Comparison of ENCODE assay signal across 9 cellular contexts in the genomic region with DNA sequence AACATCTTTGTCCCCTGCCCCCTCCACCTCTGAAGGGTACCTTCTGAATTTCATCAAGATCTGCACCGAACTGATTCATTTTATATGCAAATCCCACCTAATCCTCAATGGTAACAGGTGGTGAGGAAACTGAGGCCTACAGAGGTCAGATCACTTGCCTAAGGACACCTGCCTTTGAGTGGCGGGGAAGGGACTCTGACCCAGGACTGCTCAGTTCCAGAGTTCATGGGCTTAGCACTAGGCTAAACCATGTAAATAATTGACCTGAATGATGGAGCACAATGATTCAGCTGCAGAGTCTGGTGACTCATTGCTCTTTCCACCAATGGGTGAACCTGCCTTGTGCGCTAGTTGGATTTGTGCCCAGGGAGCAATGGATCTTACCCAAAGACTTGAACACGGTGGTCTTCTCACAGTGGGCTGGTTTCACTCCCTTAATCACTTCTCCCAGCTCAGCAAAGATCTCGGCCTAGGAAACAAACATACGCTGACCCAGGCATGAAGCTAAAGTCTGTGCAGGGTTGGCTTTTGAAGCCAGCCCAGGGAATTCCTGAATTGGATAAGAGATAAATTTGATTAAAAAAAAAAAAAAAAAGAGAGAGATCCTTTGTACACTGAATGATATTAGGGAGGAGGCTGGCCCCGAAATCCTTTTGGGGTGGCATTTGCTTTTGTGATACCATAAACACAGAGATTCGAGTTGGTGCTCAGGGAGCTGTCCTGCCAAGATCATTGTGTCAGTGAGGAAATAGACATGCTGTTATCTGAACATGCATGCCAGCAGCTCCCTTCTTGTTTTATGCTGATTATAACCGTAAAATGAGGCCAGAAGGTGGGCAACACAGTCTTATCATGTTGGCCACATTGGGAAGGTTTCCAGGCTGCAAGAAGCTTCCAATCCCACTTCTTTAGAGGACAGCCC.
DNase-seq lines count a peak whose midpoint lies in the region; ATAC-seq and TF ChIP-seq lines count a peak whose summit lies in the region.
"Had no signal": no experiment of that assay in that cellular context is flagged by ENCODE, and none has a peak within 500 bp of the region (broad histone marks: within the 10 kb centered on the region; RNA-seq: fewer than 3 reads in every experiment).

No MANE protein-coding gene starts in this region.

- DNase-seq in OCI-M2 (lab: John Stamatoyannopoulos, UW; ENCODE audit: unreplicated experiment) (peak; percentile 27), fibroblast of mammary gland (ENCODE audit: low read depth) (peak; percentile 98), skeletal muscle cell (ENCODE audit: low read depth) (peak; percentile 84), RPMI8226 (no peak), NCI-H1092 (lab: John Stamatoyannopoulos, UW) (no peak), SIG-M5 (lab: John Stamatoyannopoulos, UW) (no peak)
- no peak for DNase-seq in stimulated activated CD4-positive, alpha-beta T cell treated with anti-CD3 and anti-CD28 coated beads, Interleukin-12 subunit alpha, Interleukin-12 subunit beta, amount 100 ng/mL, for 4 hours
- DNase-seq: stimulated activated CD8-positive, alpha-beta memory T cell treated with anti-CD3 and anti-CD28 coated beads, Interleukin-4, amount 100 ng/mL, for 48 hours had no signal

- peak; percentile 40 for ATAC-seq in GM18909 (IDR thresholded peaks at IDR 0.05; ENCODE audit: poor library complexity, unreplicated experiment)

- no peak for TF ChIP-seq CTCF in fibroblast of mammary gland (conservative IDR thresholded peaks at IDR 0.05; ENCODE audit: control insufficient read depth, insufficient read depth, low read depth, low read length)

- H3K4me3 ChIP-seq in fibroblast of mammary gland (ENCODE audit: control insufficient read depth, low read depth, low read length) (no peak overlapping the region), skeletal muscle cell (ENCODE audit: low read depth, low read length) (no peak overlapping the region)

Comparison
In these comparisons a context has a peak if more than half of its experiments do, and no peak if none do; other contexts are left out.
1. DNase-seq: peak in OCI-M2 (single experiment), fibroblast of mammary gland (single experiment) and skeletal muscle cell (single experiment); none in RPMI8226 (single experiment), stimulated activated CD4-positive, alpha-beta T cell treated with anti-CD3 and anti-CD28 coated beads, Interleukin-12 subunit alpha, Interleukin-12 subunit beta, amount 100 ng/mL, for 4 hours (single experiment), NCI-H1092 (single experiment) and SIG-M5 (single experiment).